In genomic region chr3:1792466-1792865, GRCh38 we compare ENCODE assay signal across 11 cellular contexts.
"Had no signal": no experiment of that assay in that cellular context is flagged by ENCODE, and none has a peak within 500 bp of the region (broad histone marks: within the 10 kb centered on the region; RNA-seq: fewer than 3 reads in every experiment).

No MANE protein-coding gene starts in this region.

- H3K4me2 ChIP-seq: GM23338 had no signal

- ATAC-seq: GM23338, HCT116 had no signal

- H2AFZ ChIP-seq: GM23248 had no signal

- H3K36me3 ChIP-seq: HAP-1 had no signal

- H3K4me3 ChIP-seq: GM23248, GM23338, HAP-1 had no signal

- H3K9me3 ChIP-seq: HAP-1 had no signal

- H3K27ac ChIP-seq: GM23248 had no signal

- H3K4me1 ChIP-seq: HAP-1 had no signal

- FAIRE-seq: H1, H54 had no signal

- H3K9ac ChIP-seq: GM23248 had no signal

- DNase-seq: GM23248, GOT3, H7, H9, HCEC 1CT, HFFc6 had no signal
